8 cellular contexts compared by ENCODE assay signal in genomic region chr5:35229076-35230042, GRCh38. TPM values are rescaled to one million over a fixed set of nuclear protein-coding genes. Genes with fewer than 3 reads are reported as not detected.
DNase-seq lines count a peak whose midpoint lies in the region; ATAC-seq and TF ChIP-seq lines count a peak whose summit lies in the region.

No MANE protein-coding gene starts in this region.

- ATAC-seq in GM18861 (IDR thresholded peaks at IDR 0.05; ENCODE audit: unreplicated experiment) (peak; percentile 65), HG03103 (IDR thresholded peaks at IDR 0.05; ENCODE audit: low read depth, unreplicated experiment) (peak; percentile 51)

- peak overlapping the region; percentile 30 for H3K4me3 ChIP-seq in AG09309 (ENCODE audit: control insufficient read depth, low read depth, low read length)

- no peak overlapping the region for H3K27ac Mint-ChIP-seq in glutamatergic neuron (ENCODE audit: unreplicated experiment)

- no peaks in the 10 kb centered on the region for H3K9me3 Mint-ChIP-seq in glutamatergic neuron (ENCODE audit: unreplicated experiment)

- TF ChIP-seq CTCF in AG09309 (IDR thresholded peaks at IDR 0.05; ENCODE audit: control insufficient read depth, insufficient read depth, low read depth, low read length, missing control alignments) = no peak
- TF ChIP-seq CTCF in glutamatergic neuron (IDR thresholded peaks at IDR 0.05; ENCODE audit: partially characterized antibody, unreplicated experiment) = no peak

- peak overlapping the region; percentile 85 for H3K4me3 Mint-ChIP-seq in glutamatergic neuron (ENCODE audit: unreplicated experiment)

- DNase-seq in AG09309 (ENCODE audit: low read depth) = no peak
- DNase-seq in SW480 (ENCODE audit: low spot score) = peak; percentile 54
- DNase-seq in glutamatergic neuron = no peak
- peak; percentile 67 for DNase-seq in retina
- DNase-seq in activated CD4-positive, CD25-positive, alpha-beta regulatory T cell treated with anti-CD3 and anti-CD28 coated beads, Interleukin-2, amount 50 U/mL, for 72 hours = no peak
- DNase-seq in stimulated activated CD4-positive, alpha-beta T cell treated with anti-CD3 and anti-CD28 coated beads, Interleukin-12 subunit alpha, Interleukin-12 subunit beta, amount 100 ng/mL, for 4 hours = no peak

- H3K4me1 Mint-ChIP-seq in glutamatergic neuron (ENCODE audit: low read depth, unreplicated experiment) = no peaks in the 10 kb centered on the region

- peaks cover 5% of the 10 kb centered on the region for H3K27me3 Mint-ChIP-seq in glutamatergic neuron (ENCODE audit: unreplicated experiment)

- no peaks in the 10 kb centered on the region for H3K36me3 Mint-ChIP-seq in glutamatergic neuron (ENCODE audit: unreplicated experiment)

RNA-seq across cellular contexts. Expression of gene PRLR, which starts 0.9 kb away (rescaled TPM):
- total RNA-seq in glutamatergic neuron (ENCODE audit: unreplicated experiment) = not detected

Comparison
In these comparisons a context has a peak if more than half of its experiments do, and no peak if none do; other contexts are left out.
1. DNase-seq: peak in SW480 (single experiment) and retina (single experiment); none in AG09309 (single experiment), glutamatergic neuron (single experiment), activated CD4-positive, CD25-positive, alpha-beta regulatory T cell treated with anti-CD3 and anti-CD28 coated beads, Interleukin-2, amount 50 U/mL, for 72 hours (single experiment) and stimulated activated CD4-positive, alpha-beta T cell treated with anti-CD3 and anti-CD28 coated beads, Interleukin-12 subunit alpha, Interleukin-12 subunit beta, amount 100 ng/mL, for 4 hours (single experiment).